Comparison of ENCODE assay signal across 21 cellular contexts in the genomic region with DNA sequence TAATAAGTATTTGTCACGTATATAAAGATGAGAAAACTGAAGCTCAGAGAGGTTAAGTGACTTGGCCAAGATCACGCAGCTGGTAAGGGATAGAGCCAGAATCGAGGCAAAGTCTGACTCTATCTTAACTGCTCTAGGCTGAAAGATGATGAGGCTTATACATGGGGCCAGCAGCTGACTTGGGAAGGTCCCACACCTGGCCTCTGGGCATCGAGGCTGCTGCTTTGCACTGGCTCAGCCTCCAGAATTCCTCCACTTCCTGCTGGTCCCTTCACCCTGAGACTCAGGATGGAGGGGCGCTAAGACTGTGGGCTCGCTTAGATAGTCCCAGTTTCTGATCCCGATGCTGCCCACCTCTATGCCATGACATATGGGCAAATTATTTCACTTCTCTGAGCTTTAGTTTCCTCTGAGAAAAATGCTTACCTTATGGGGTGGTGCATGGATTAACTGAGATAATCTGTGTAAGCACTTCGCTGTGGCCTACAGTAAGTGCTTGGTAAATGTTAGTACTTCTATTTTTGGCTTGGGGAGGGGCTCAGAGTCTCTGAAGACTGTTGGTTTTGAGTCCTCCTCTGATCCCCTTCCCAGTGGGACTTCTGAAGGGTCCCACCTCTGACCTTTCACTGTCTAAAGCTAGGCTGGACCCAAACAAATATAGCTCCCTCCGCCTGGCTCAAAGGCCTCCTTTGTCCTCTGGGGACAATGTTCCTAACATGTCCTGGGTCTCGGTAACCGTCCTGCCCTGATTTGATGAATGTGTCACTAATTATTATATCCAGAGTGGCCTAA. TPM values are rescaled to one million over a fixed set of nuclear protein-coding genes. Genes with fewer than 3 reads are reported as not detected.
"Had no signal": no experiment of that assay in that cellular context is flagged by ENCODE, and none has a peak within 500 bp of the region (broad histone marks: within the 10 kb centered on the region; RNA-seq: fewer than 3 reads in every experiment).

No MANE protein-coding gene starts in this region.

- H3K4me3 Mint-ChIP-seq: activated naive CD4-positive, alpha-beta T cell treated with anti-CD3 and anti-CD28 coated beads, Interleukin-2, amount 10 ng/mL, durations not matched to agents 7 days and 5 days; activated naive CD8-positive, alpha-beta T cell treated with anti-CD3 and anti-CD28 coated beads, Interleukin-2, amount 50 U/mL, for 24 hours had no signal

- H3K4me1 ChIP-seq: transverse colon, vagina had no signal

- H3K36me3 Mint-ChIP-seq: activated naive CD4-positive, alpha-beta T cell treated with anti-CD3 and anti-CD28 coated beads, Interleukin-2, amount 10 ng/mL, durations not matched to agents 7 days and 5 days had no signal

- ATAC-seq: activated naive CD8-positive, alpha-beta T cell treated with anti-CD3 and anti-CD28 coated beads, Interleukin-2, amount 50 U/mL, for 24 hours; left colon had no signal

- H3K27ac Mint-ChIP-seq: activated naive CD4-positive, alpha-beta T cell treated with anti-CD3 and anti-CD28 coated beads, Interleukin-2, amount 10 ng/mL, durations not matched to agents 7 days and 5 days; activated naive CD8-positive, alpha-beta T cell treated with anti-CD3 and anti-CD28 coated beads, Interleukin-2, amount 50 U/mL, for 24 hours had no signal

- H3K9me3 Mint-ChIP-seq: activated naive CD4-positive, alpha-beta T cell treated with anti-CD3 and anti-CD28 coated beads, Interleukin-2, amount 10 ng/mL, durations not matched to agents 7 days and 5 days; activated naive CD8-positive, alpha-beta T cell treated with anti-CD3 and anti-CD28 coated beads, Interleukin-2, amount 50 U/mL, for 24 hours had no signal

- H3K9me3 ChIP-seq: ovary, transverse colon, vagina had no signal

- H3K4me3 ChIP-seq: ovary, transverse colon, vagina had no signal

- H3K27me3 ChIP-seq: brain microvascular endothelial cell, ovary, transverse colon, vagina had no signal

- H3K27me3 Mint-ChIP-seq: activated naive CD8-positive, alpha-beta T cell treated with anti-CD3 and anti-CD28 coated beads, Interleukin-2, amount 50 U/mL, for 24 hours had no signal

- H3K36me3 ChIP-seq: brain microvascular endothelial cell, ovary, transverse colon, vagina had no signal

- DNase-seq: activated CD4-positive, alpha-beta T cell treated with anti-CD3 and anti-CD28 coated beads for 1 hour; activated CD8-positive, alpha-beta memory T cell treated with anti-CD3 and anti-CD28 coated beads for 24 hours; activated CD8-positive, alpha-beta memory T cell treated with anti-CD3 and anti-CD28 coated beads, Interleukin-2, amount 50 U/mL, for 48 hours; activated effector memory CD4-positive, alpha-beta T cell treated with Interleukin-2 at 50 U/mL for 16 hours; activated naive CD4-positive, alpha-beta T cell treated with anti-CD3 and anti-CD28 coated beads, Interleukin-2, amount 10 ng/mL, durations not matched to agents 7 days and 5 days; activated naive CD8-positive, alpha-beta T cell treated with anti-CD3 and anti-CD28 coated beads, Interleukin-2, amount 50 U/mL, for 24 hours; activated T-cell treated with anti-CD3 and anti-CD28 coated beads, Interleukin-2, amount 50 U/mL, for 48 hours; brain microvascular endothelial cell; effector memory CD4-positive, alpha-beta T cell; hippocampal formation; left colon; ovary; stimulated activated CD4-positive, alpha-beta T cell treated with anti-CD3 and anti-CD28 coated beads, Interleukin-2, amount 100 ng/mL, for 24 hours; stimulated activated naive CD4-positive, alpha-beta T cell treated with Interleukin-2 at 50 U/mL for 16 hours; T-helper 2 cell; transverse colon had no signal

- H3K4me1 Mint-ChIP-seq: activated naive CD4-positive, alpha-beta T cell treated with anti-CD3 and anti-CD28 coated beads, Interleukin-2, amount 10 ng/mL, durations not matched to agents 7 days and 5 days; activated naive CD8-positive, alpha-beta T cell treated with anti-CD3 and anti-CD28 coated beads, Interleukin-2, amount 50 U/mL, for 24 hours had no signal

- H3K27ac ChIP-seq: brain microvascular endothelial cell, ovary, transverse colon, vagina, VCaP had no signal

RNA-seq across cellular contexts. Expression of gene CAMK2A, which starts 35.0 kb away (rescaled TPM):
- total RNA-seq: glomerular endothelial cell, lung microvascular endothelial cell had no signal

RNA-seq across cellular contexts. Expression of gene ARSI, which starts 48.1 kb away (rescaled TPM):
- total RNA-seq: lung microvascular endothelial cell had no signal
- polyA plus RNA-seq: aorta had no signal
